29 cellular contexts compared by ENCODE assay signal in the genomic region with DNA sequence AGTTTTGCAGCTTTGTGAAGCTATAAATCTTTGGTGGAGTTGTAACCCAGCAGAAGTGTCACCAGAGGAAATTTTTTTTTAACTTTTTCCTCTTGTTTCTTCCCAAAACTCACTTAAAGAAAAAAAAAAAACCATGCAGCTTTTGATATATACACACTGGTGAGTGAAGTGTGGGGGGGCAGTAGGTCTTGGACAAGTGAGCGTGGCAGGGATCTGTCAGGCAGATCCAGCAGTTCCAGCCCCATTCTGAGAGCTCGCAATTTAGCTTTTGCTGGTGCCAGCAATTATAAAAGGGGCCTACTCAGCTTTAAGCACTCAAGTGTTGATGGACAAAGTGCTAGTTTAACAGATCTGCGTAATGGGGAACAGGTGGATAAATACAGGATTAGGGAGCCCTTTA.
DNase-seq lines count a peak whose midpoint lies in the region; ATAC-seq and FAIRE-seq lines count a peak whose summit lies in the region.
"Had no signal": no experiment of that assay in that cellular context is flagged by ENCODE, and none has a peak within 500 bp of the region (broad histone marks: within the 10 kb centered on the region; RNA-seq: fewer than 3 reads in every experiment).

No MANE protein-coding gene starts in this region.

- H3K9ac ChIP-seq in SK-N-MC (ENCODE audit: insufficient read length), result no peak overlapping the region

- no peaks in the 10 kb centered on the region for H3K36me3 ChIP-seq in SK-N-MC (ENCODE audit: insufficient read depth, low read length)
- H3K36me3 ChIP-seq: BE2C, colonic mucosa, transverse colon had no signal

- no peak for ATAC-seq in HG03460 (IDR thresholded peaks at IDR 0.05; ENCODE audit: unreplicated experiment)
- ATAC-seq: activated naive CD8-positive, alpha-beta T cell treated with anti-CD3 and anti-CD28 coated beads, Interleukin-2, amount 50 U/mL, for 24 hours; activated T-cell treated with anti-CD3 and anti-CD28 coated beads, Interleukin-2, amount 50 U/mL, for 72 hours; HCT116; HepG2; natural killer cell treated with Interleukin-12 subunit alpha and Interleukin-12 subunit beta and Interleukin-15 and Interleukin-18, amount 100 ng/mL, for 72 hours; stimulated activated effector memory CD8-positive, alpha-beta T cell treated with anti-CD3 and anti-CD28 coated beads, Interleukin-12 subunit alpha, Interleukin-12 subunit beta, amount 100 ng/mL, for 72 hours had no signal

- no peaks in the 10 kb centered on the region for H3K9me3 ChIP-seq in SK-N-MC (ENCODE audit: low read depth, low read length)
- H3K9me3 ChIP-seq: BE2C, colonic mucosa, transverse colon had no signal

- peak; percentile 87 for DNase-seq in DMS79 treated with DMSO at 0.1 percent for 48 hours (lab: John Stamatoyannopoulos, UW)
- DNase-seq in NCI-H1417 treated with DMSO at 0.1 percent for 48 hours (lab: John Stamatoyannopoulos, UW), result peak; percentile 86
- DNase-seq in NCI-H446 treated with DMSO at 0.1 percent for 48 hours (lab: John Stamatoyannopoulos, UW), result peak; percentile 74
- no peak for DNase-seq in SK-N-MC (ENCODE audit: low read depth, low spot score)
- DNase-seq in A172 (ENCODE audit: low spot score), result no peak
- DNase-seq in occipital lobe (lab: John Stamatoyannopoulos, UW), result no peak
- DNase-seq in RCC 7860 (ENCODE audit: low spot score), result no peak
- DNase-seq: activated CD4-positive, alpha-beta memory T cell treated with anti-CD3 and anti-CD28 coated beads for 36 hours; activated CD4-positive, CD25-positive, alpha-beta regulatory T cell treated with anti-CD3 and anti-CD28 coated beads, Interleukin-2, amount 50 U/mL, for 72 hours; activated naive CD8-positive, alpha-beta T cell treated with anti-CD3 and anti-CD28 coated beads, Interleukin-2, amount 50 U/mL, for 24 hours; activated T-cell treated with anti-CD3 and anti-CD28 coated beads, Interleukin-2, amount 50 U/mL, for 72 hours; BE2C; CD8-positive, alpha-beta memory T cell; colonic mucosa; DMS153; effector memory CD4-positive, alpha-beta T cell; immature natural killer cell; left cardiac atrium; NCI-H2029; NCI-H526 treated with DMSO at 0.1 percent for 48 hours; transverse colon had no signal

- FAIRE-seq in RCC 7860 (lab: Jason Lieb, UNC), result no peak
- FAIRE-seq: GM12891, HepG2, TTC549 had no signal

- peak overlapping the region; percentile 49 for H3K4me3 ChIP-seq in SK-N-MC
- H3K4me3 ChIP-seq: colonic mucosa, transverse colon had no signal

- H3K27ac ChIP-seq in SK-N-MC, result no peak overlapping the region
- H3K27ac ChIP-seq: colonic mucosa, epithelial cell of prostate, transverse colon had no signal

Comparison
In these comparisons a context has a peak if more than half of its experiments do, and no peak if none do; other contexts are left out.
1. DNase-seq: peak in DMS79 treated with DMSO at 0.1 percent for 48 hours (single experiment), NCI-H1417 treated with DMSO at 0.1 percent for 48 hours (single experiment) and NCI-H446 treated with DMSO at 0.1 percent for 48 hours (single experiment); none in SK-N-MC (single experiment), A172 (single experiment), occipital lobe (single experiment) and RCC 7860 (single experiment).